34 cellular contexts compared by ENCODE assay signal in genomic region chr11:105393326-105393725, GRCh38.
"Had no signal": no experiment of that assay in that cellular context is flagged by ENCODE, and none has a peak within 500 bp of the region (broad histone marks: within the 10 kb centered on the region; RNA-seq: fewer than 3 reads in every experiment).

No MANE protein-coding gene starts in this region.

- H3K27me3 Mint-ChIP-seq: activated B cell treated with CpG ODN at 0.5 μM for 24 hours; activated CD8-positive, alpha-beta T cell treated with anti-CD3 and anti-CD28 coated beads for 36 hours; activated naive CD4-positive, alpha-beta T cell treated with anti-CD3 and anti-CD28 coated beads, Interleukin-2, amount 50 U/mL, for 24 hours; activated naive CD8-positive, alpha-beta T cell treated with anti-CD3 and anti-CD28 coated beads for 36 hours; brain; dendritic cell treated with granulocyte-macrophage colony-stimulating factor and Interleukin-4, amounts not matched to agents 40 ng/mL and 50 ng/mL, for 4 days; effector memory CD8-positive, alpha-beta T cell had no signal

- H3K27ac ChIP-seq: ascending aorta, breast epithelium, cardiac muscle cell, coronary artery, gastrocnemius medialis, heart left ventricle, WERI-Rb-1 had no signal

- H3K4me1 Mint-ChIP-seq: activated B cell treated with CpG ODN at 0.5 μM for 24 hours; activated naive CD4-positive, alpha-beta T cell treated with anti-CD3 and anti-CD28 coated beads, Interleukin-2, amount 50 U/mL, for 24 hours; activated naive CD8-positive, alpha-beta T cell treated with anti-CD3 and anti-CD28 coated beads for 36 hours; activated naive CD8-positive, alpha-beta T cell treated with anti-CD3 and anti-CD28 coated beads, Interleukin-2, amount 50 U/mL, for 24 hours; brain; T-cell had no signal

- H3K4me1 ChIP-seq: ascending aorta, breast epithelium, gastrocnemius medialis, heart left ventricle had no signal

- H3K27me3 ChIP-seq: ascending aorta, breast epithelium, cardiac muscle cell, gastrocnemius medialis, heart left ventricle had no signal

- H3K4me3 ChIP-seq: ascending aorta, breast epithelium, cardiac muscle cell, coronary artery, gastrocnemius medialis, heart left ventricle had no signal

- H3K9me3 ChIP-seq: ascending aorta, breast epithelium, gastrocnemius medialis, heart left ventricle had no signal

- H3K4me3 Mint-ChIP-seq: activated B cell treated with CpG ODN at 0.5 μM for 24 hours; activated CD8-positive, alpha-beta T cell treated with anti-CD3 and anti-CD28 coated beads for 36 hours; activated naive CD4-positive, alpha-beta T cell treated with anti-CD3 and anti-CD28 coated beads for 36 hours; activated naive CD4-positive, alpha-beta T cell treated with anti-CD3 and anti-CD28 coated beads, Interleukin-2, amount 50 U/mL, for 24 hours; activated naive CD8-positive, alpha-beta T cell treated with anti-CD3 and anti-CD28 coated beads for 36 hours; activated naive CD8-positive, alpha-beta T cell treated with anti-CD3 and anti-CD28 coated beads, Interleukin-2, amount 50 U/mL, for 24 hours; activated T-helper 1 cell treated with anti-CD3 and anti-CD28 coated beads, Interleukin-12 subunit alpha, Interleukin-12 subunit beta, Interleukin-2, Interleukin-4 antibody, amounts not matched to agents 30 ng/mL and 10 ng/mL and 1 ng/mL, durations not matched to agents 14 hours and 24 hours and 36 hours; brain; dendritic cell treated with granulocyte-macrophage colony-stimulating factor and Interleukin-4, amounts not matched to agents 40 ng/mL and 50 ng/mL, for 4 days; effector memory CD8-positive, alpha-beta T cell; T-cell; T-helper 1 cell treated with Interleukin-12 subunit alpha and Interleukin-12 subunit beta and Interleukin-4 antibody, amounts not matched to agents 30 μg/mL and 1 μg/mL, for 36 hours had no signal

- H3K36me3 ChIP-seq: ascending aorta, breast epithelium, cardiac muscle cell, gastrocnemius medialis, heart left ventricle, WERI-Rb-1 had no signal

- H3K9me3 Mint-ChIP-seq: activated B cell treated with CpG ODN at 0.5 μM for 24 hours; activated CD8-positive, alpha-beta T cell treated with anti-CD3 and anti-CD28 coated beads for 36 hours; activated naive CD4-positive, alpha-beta T cell treated with anti-CD3 and anti-CD28 coated beads for 36 hours; activated naive CD4-positive, alpha-beta T cell treated with anti-CD3 and anti-CD28 coated beads, Interleukin-2, amount 50 U/mL, for 24 hours; activated naive CD8-positive, alpha-beta T cell treated with anti-CD3 and anti-CD28 coated beads for 36 hours; activated naive CD8-positive, alpha-beta T cell treated with anti-CD3 and anti-CD28 coated beads, Interleukin-2, amount 50 U/mL, for 24 hours; activated T-helper 1 cell treated with anti-CD3 and anti-CD28 coated beads, Interleukin-12 subunit alpha, Interleukin-12 subunit beta, Interleukin-2, Interleukin-4 antibody, amounts not matched to agents 30 ng/mL and 10 ng/mL and 1 ng/mL, durations not matched to agents 14 hours and 24 hours and 36 hours; activated T-helper 2 cell treated with anti-CD3 and anti-CD28 coated beads, Interferon-gamma antibody, Interleukin-2, Interleukin-4, amounts not matched to agents 10 μg/mL and 5 μg/mL and 100 μg/mL, durations not matched to agents 14 hours and 24 hours and 36 hours; dendritic cell treated with granulocyte-macrophage colony-stimulating factor and Interleukin-4, amounts not matched to agents 40 ng/mL and 50 ng/mL, for 4 days; effector memory CD8-positive, alpha-beta T cell; T-cell; T-helper 1 cell treated with Interleukin-12 subunit alpha and Interleukin-12 subunit beta and Interleukin-4 antibody, amounts not matched to agents 30 μg/mL and 1 μg/mL, for 36 hours had no signal

- ATAC-seq: activated CD4-positive, CD25-positive, alpha-beta regulatory T cell treated with anti-CD3 and anti-CD28 coated beads, Interleukin-2, amount 50 U/mL, for 24 hours; activated CD8-positive, alpha-beta T cell treated with anti-CD3 and anti-CD28 coated beads for 36 hours; activated naive CD8-positive, alpha-beta T cell treated with anti-CD3 and anti-CD28 coated beads, Interleukin-2, amount 50 U/mL, for 24 hours; effector memory CD8-positive, alpha-beta T cell; esophagus mucosa; gastrocnemius medialis; heart left ventricle; T-cell had no signal

- DNase-seq: activated B cell treated with CpG ODN at 0.5 μM for 24 hours; activated CD4-positive, alpha-beta T cell treated with anti-CD3 and anti-CD28 coated beads for 48 hours; activated CD4-positive, alpha-beta T cell treated with anti-CD3 and anti-CD28 coated beads, Interleukin-2, amount 50 U/mL, for 1 hour; activated CD4-positive, alpha-beta T cell treated with anti-CD3 and anti-CD28 coated beads, Interleukin-2, amount 50 U/mL, for 48 hours; activated CD8-positive, alpha-beta memory T cell treated with anti-CD3 and anti-CD28 coated beads for 24 hours; activated CD8-positive, alpha-beta T cell treated with anti-CD3 and anti-CD28 coated beads for 36 hours; activated effector memory CD4-positive, alpha-beta T cell treated with anti-CD3 and anti-CD28 coated beads, Interleukin-2, amount 50 U/mL, for 16 hours; activated naive CD4-positive, alpha-beta T cell treated with anti-CD3 and anti-CD28 coated beads for 36 hours; activated naive CD8-positive, alpha-beta T cell treated with anti-CD3 and anti-CD28 coated beads for 36 hours; activated naive CD8-positive, alpha-beta T cell treated with anti-CD3 and anti-CD28 coated beads, Interleukin-2, amount 50 U/mL, for 24 hours; activated T-cell treated with anti-CD3 and anti-CD28 coated beads, Interleukin-2, amount 50 U/mL, for 48 hours; central memory CD4-positive, alpha-beta T cell; cerebellar nuclear complex; effector CD4-positive, alpha-beta T cell; effector memory CD8-positive, alpha-beta T cell; gastrocnemius medialis; glutamatergic neuron; heart left ventricle; SW 1271; T-cell; T1000; WERI-Rb-1 had no signal

- H3K36me3 Mint-ChIP-seq: activated naive CD4-positive, alpha-beta T cell treated with anti-CD3 and anti-CD28 coated beads, Interleukin-2, amount 50 U/mL, for 24 hours; activated naive CD8-positive, alpha-beta T cell treated with anti-CD3 and anti-CD28 coated beads for 36 hours; brain; T-cell had no signal

- H3K27ac Mint-ChIP-seq: activated B cell treated with CpG ODN at 0.5 μM for 24 hours; activated CD8-positive, alpha-beta T cell treated with anti-CD3 and anti-CD28 coated beads for 36 hours; activated naive CD4-positive, alpha-beta T cell treated with anti-CD3 and anti-CD28 coated beads for 36 hours; activated naive CD4-positive, alpha-beta T cell treated with anti-CD3 and anti-CD28 coated beads, Interleukin-2, amount 50 U/mL, for 24 hours; activated naive CD8-positive, alpha-beta T cell treated with anti-CD3 and anti-CD28 coated beads for 36 hours; activated naive CD8-positive, alpha-beta T cell treated with anti-CD3 and anti-CD28 coated beads, Interleukin-2, amount 50 U/mL, for 24 hours; activated T-helper 1 cell treated with anti-CD3 and anti-CD28 coated beads, Interleukin-12 subunit alpha, Interleukin-12 subunit beta, Interleukin-2, Interleukin-4 antibody, amounts not matched to agents 30 ng/mL and 10 ng/mL and 1 ng/mL, durations not matched to agents 14 hours and 24 hours and 36 hours; activated T-helper 2 cell treated with anti-CD3 and anti-CD28 coated beads, Interferon-gamma antibody, Interleukin-2, Interleukin-4, amounts not matched to agents 10 μg/mL and 5 μg/mL and 100 μg/mL, durations not matched to agents 14 hours and 24 hours and 36 hours; brain; dendritic cell treated with granulocyte-macrophage colony-stimulating factor and Interleukin-4, amounts not matched to agents 40 ng/mL and 50 ng/mL, for 4 days; effector memory CD8-positive, alpha-beta T cell; T-cell; T-helper 1 cell treated with Interleukin-12 subunit alpha and Interleukin-12 subunit beta and Interleukin-4 antibody, amounts not matched to agents 30 μg/mL and 1 μg/mL, for 36 hours had no signal
